21 cellular contexts compared by ENCODE assay signal in genomic region chr15:80620141-80620540, GRCh38.
"Had no signal": no experiment of that assay in that cellular context is flagged by ENCODE, and none has a peak within 500 bp of the region (broad histone marks: within the 10 kb centered on the region; RNA-seq: fewer than 3 reads in every experiment).

No MANE protein-coding gene starts in this region.

- ATAC-seq: effector memory CD8-positive, alpha-beta T cell; foreskin keratinocyte; gastroesophageal sphincter; naive thymus-derived CD4-positive, alpha-beta T cell had no signal

- DNase-seq: colonic mucosa; cortex of kidney; effector CD8-positive, alpha-beta T cell; effector memory CD8-positive, alpha-beta T cell; endodermal cell; foreskin keratinocyte; heart left ventricle; immature natural killer cell; islet precursor cell; kidney; kidney glomerular epithelial cell; left colon; left lung; left ventricle myocardium superior; lower lobe of right lung; mesenchymal stem cell; naive thymus-derived CD4-positive, alpha-beta T cell had no signal

- H3K4me2 ChIP-seq: hepatocyte had no signal

- FAIRE-seq: frontal cortex, kidney had no signal

- H3K27ac ChIP-seq: colonic mucosa, esophagus muscularis mucosa, foreskin keratinocyte, gastroesophageal sphincter, heart left ventricle, hepatocyte, left lung, lower lobe of right lung had no signal

- H3K79me2 ChIP-seq: hepatocyte had no signal

- H2AFZ ChIP-seq: hepatocyte had no signal

- H3K36me3 ChIP-seq: colonic mucosa, esophagus muscularis mucosa, gastroesophageal sphincter, heart left ventricle, left lung, lower lobe of right lung had no signal

- H3K4me1 ChIP-seq: colonic mucosa had no signal

- H3K27me3 ChIP-seq: colonic mucosa, esophagus muscularis mucosa, foreskin keratinocyte, gastroesophageal sphincter, heart left ventricle, hepatocyte, left lung had no signal

- H3K4me3 ChIP-seq: colonic mucosa, esophagus muscularis mucosa, gastroesophageal sphincter, heart left ventricle, hepatocyte, left lung, lower lobe of right lung had no signal

- H3K9me3 ChIP-seq: colonic mucosa had no signal
